Comparison of ENCODE assay signal across 8 cellular contexts in genomic region chr10:128064615-128065580, GRCh38.
A peak's percentile ranks its signal among the peaks of the same experiment; 100 is the strongest.
DNase-seq lines count a peak whose midpoint lies in the region; ATAC-seq lines count a peak whose summit lies in the region.

No MANE protein-coding gene starts in this region.

- no peaks in the 10 kb centered on the region for H3K27me3 ChIP-seq in adipocyte (replicated peaks; ENCODE audit: control insufficient read depth, insufficient read depth, low read length)

- H3K9me3 ChIP-seq in adipocyte (ENCODE audit: control insufficient read depth, low read length): no peaks in the 10 kb centered on the region

- peak; percentile 69 for ATAC-seq in GM18907 (IDR thresholded peaks at IDR 0.05; ENCODE audit: unreplicated experiment)
- ATAC-seq in HG03097 (IDR thresholded peaks at IDR 0.05; ENCODE audit: low FRiP score, unreplicated experiment): peak; percentile 47

- H3K4me1 ChIP-seq in adipocyte (ENCODE audit: control insufficient read depth, insufficient read depth, low read length): peaks cover 15% of the 10 kb centered on the region

- DNase-seq in T-helper 1 cell (peak in 4 of 5 donors; percentile 42 to 86 (median 49)), adipocyte (ENCODE audit: low read depth) (peak; percentile 42), inferior parietal cortex (ENCODE audit: extremely low spot score) (peak; percentile 76), NCI-H345 treated with DMSO at 0.1 percent for 48 hours (lab: John Stamatoyannopoulos, UW; ENCODE audit: unreplicated experiment) (no peak), ecto neural progenitor cell (ENCODE audit: low spot score) (no peak)
- peak; percentile 63 to 87 for DNase-seq in stimulated activated CD4-positive, alpha-beta T cell treated with anti-CD3 and anti-CD28 coated beads, Interleukin-4, amount 100 ng/mL, for 4 hours

- peak overlapping the region; percentile 6 for H3K4me3 ChIP-seq in adipocyte (ENCODE audit: low read length)

- no peaks in the 10 kb centered on the region for H3K36me3 ChIP-seq in adipocyte (ENCODE audit: control insufficient read depth, insufficient read depth, low read length, severe bottlenecking)

- peak overlapping the region; percentile 26 for H3K9ac ChIP-seq in adipocyte (ENCODE audit: low read length)

Comparison
In these comparisons a context has a peak if more than half of its experiments do, and no peak if none do; other contexts are left out.
1. DNase-seq: peak in T-helper 1 cell (4 of 5), adipocyte (single experiment), inferior parietal cortex (single experiment) and stimulated activated CD4-positive, alpha-beta T cell treated with anti-CD3 and anti-CD28 coated beads, Interleukin-4, amount 100 ng/mL, for 4 hours (2 of 2); none in NCI-H345 treated with DMSO at 0.1 percent for 48 hours (single experiment) and ecto neural progenitor cell (single experiment).